ENCODE assay signal across 1 cellular context in the genomic region with DNA sequence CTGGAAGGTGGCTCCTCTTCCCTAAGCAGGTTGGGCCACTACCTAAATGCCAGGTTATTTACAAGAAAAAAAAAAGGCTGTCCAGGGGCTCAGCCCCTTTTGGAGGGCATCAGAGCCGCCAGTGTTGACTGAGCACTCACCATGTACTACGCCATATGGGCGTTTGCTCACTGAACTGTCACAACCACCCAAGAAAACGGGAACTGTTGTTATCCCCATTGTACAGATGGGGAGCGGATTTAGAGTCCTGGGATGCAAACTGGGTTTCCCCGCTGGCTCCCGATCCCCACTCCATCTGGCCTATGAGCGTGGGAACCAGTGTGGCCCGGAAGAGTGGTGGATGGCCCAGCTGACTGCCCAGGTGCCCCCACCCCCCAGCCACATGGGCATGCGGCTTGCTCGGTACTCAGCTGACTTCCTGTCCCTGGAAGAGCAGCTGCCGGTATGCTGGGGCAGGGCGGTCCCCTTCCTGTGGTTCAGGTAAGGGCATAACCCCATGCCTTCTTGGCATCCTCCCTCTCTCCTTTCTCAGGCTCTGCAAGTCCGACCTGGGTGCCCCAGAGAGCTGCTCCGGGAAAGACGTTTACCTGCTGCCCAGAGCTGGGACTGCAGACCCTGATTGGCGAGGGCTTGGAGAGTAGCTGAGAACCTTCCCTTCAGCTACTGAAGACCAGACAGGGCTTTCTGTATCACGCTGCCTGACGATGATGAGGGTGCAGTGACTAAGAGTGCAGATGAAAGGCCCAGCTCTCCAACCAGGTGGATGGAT.
TF ChIP-seq lines count a peak whose summit lies in the region.

No MANE protein-coding gene starts in this region.

TF ChIP-seq in GM23338, 12 proteins besides CTCF, POLR2A, EP300 and RAD21 (continued from another document):
- TF ChIP-seq ZNF462 (CRISPR knock-in tag; IDR thresholded peaks at IDR 0.05): no peak
- no peak for TF ChIP-seq POLR2AphosphoS5 (IDR thresholded peaks at IDR 0.05; ENCODE audit: low read depth)
- no peak for TF ChIP-seq JUNB (IDR thresholded peaks at IDR 0.05; ENCODE audit: unreplicated experiment)
- TF ChIP-seq ETS1 (IDR thresholded peaks at IDR 0.05): no peak
- no peak for TF ChIP-seq STAT1 (IDR thresholded peaks at IDR 0.05; ENCODE audit: unreplicated experiment)
- no peak for TF ChIP-seq NANOG (IDR thresholded peaks at IDR 0.05; ENCODE audit: borderline replicate concordance)
- no peak for TF ChIP-seq ZNF331 (CRISPR knock-in tag; IDR thresholded peaks at IDR 0.05; ENCODE audit: low read depth)
- no peak for TF ChIP-seq CREB1 (CRISPR knock-in tag; IDR thresholded peaks at IDR 0.05; ENCODE audit: low read depth)
